8 cellular contexts compared by ENCODE assay signal in genomic region chr2:41836944-41837343, GRCh38.
DNase-seq lines count a peak whose midpoint lies in the region; ATAC-seq and FAIRE-seq lines count a peak whose summit lies in the region.

No MANE protein-coding gene starts in this region.

- no peak for ATAC-seq in activated T-helper 17 cell treated with anti-CD3 and anti-CD28 coated beads, Interleukin-2, amount 50 U/mL, for 72 hours (replicated peaks)
- no peak for ATAC-seq in stimulated activated naive B cell treated with anti-CD40 and anti-IgM and Interleukin-4, amounts not matched to agents 10 μg/mL and 1 μg/mL and 100 μg/mL, for 72 hours (replicated peaks)

- DNase-seq in CD4-positive, alpha-beta memory T cell, result peak in 4 of 5 donors; percentile 12 to 30 (median 26)
- DNase-seq in HT1080 (ENCODE audit: low read depth) (peak; percentile 12), iPS-NIHi11 (ENCODE audit: low spot score) (peak; percentile 67), NCI-H446 treated with DMSO at 0.1 percent for 48 hours (lab: John Stamatoyannopoulos, UW) (no peak), GM19239 (ENCODE audit: insufficient read length, low spot score) (no peak)
- DNase-seq in activated CD4-positive, alpha-beta T cell treated with anti-CD3 and anti-CD28 coated beads for 48 hours, result peak; percentile 25
- DNase-seq in stimulated activated naive B cell treated with anti-CD40 and anti-IgM and Interleukin-4, amounts not matched to agents 10 μg/mL and 1 μg/mL and 100 μg/mL, for 72 hours, result no peak

- no peak overlapping the region for H3K4me3 Mint-ChIP-seq in CD4-positive, alpha-beta memory T cell
- no peak overlapping the region for H3K4me3 Mint-ChIP-seq in activated T-helper 17 cell treated with anti-CD3 and anti-CD28 coated beads, Interleukin-2, amount 50 U/mL, for 72 hours
- H3K4me3 Mint-ChIP-seq in stimulated activated naive B cell treated with anti-CD40 and anti-IgM and Interleukin-4, amounts not matched to agents 10 μg/mL and 1 μg/mL and 100 μg/mL, for 72 hours, result no peak overlapping the region

- H3K27me3 ChIP-seq in CD4-positive, alpha-beta memory T cell (ENCODE audit: insufficient read depth, low read length), result peaks cover 3% of the 10 kb centered on the region

- no peak overlapping the region for H3K4me3 ChIP-seq in CD4-positive, alpha-beta memory T cell (ENCODE audit: low read length in 2 of 2)

- H3K27me3 Mint-ChIP-seq in CD4-positive, alpha-beta memory T cell, result peaks cover 19 to 30% of the 10 kb centered on the region in 2 donors
- peaks cover 44% of the 10 kb centered on the region for H3K27me3 Mint-ChIP-seq in activated T-helper 17 cell treated with anti-CD3 and anti-CD28 coated beads, Interleukin-2, amount 50 U/mL, for 72 hours
- peaks cover 38 to 44% of the 10 kb centered on the region in 2 donors for H3K27me3 Mint-ChIP-seq in stimulated activated naive B cell treated with anti-CD40 and anti-IgM and Interleukin-4, amounts not matched to agents 10 μg/mL and 1 μg/mL and 100 μg/mL, for 72 hours

- peaks cover 0 to 3% (median 0%) of the 10 kb centered on the region in 8 donors for H3K9me3 Mint-ChIP-seq in CD4-positive, alpha-beta memory T cell
- H3K9me3 Mint-ChIP-seq in activated T-helper 17 cell treated with anti-CD3 and anti-CD28 coated beads, Interleukin-2, amount 50 U/mL, for 72 hours, result no peaks in the 10 kb centered on the region
- H3K9me3 Mint-ChIP-seq in stimulated activated naive B cell treated with anti-CD40 and anti-IgM and Interleukin-4, amounts not matched to agents 10 μg/mL and 1 μg/mL and 100 μg/mL, for 72 hours, result no peaks in the 10 kb centered on the region

- intact Hi-C loops in CD4-positive, alpha-beta memory T cell (cut with micrococcal nuclease), result no loop called here

- peaks cover 10% of the 10 kb centered on the region for H3K4me1 ChIP-seq in CD4-positive, alpha-beta memory T cell (ENCODE audit: insufficient read depth, low read length)

- no peak overlapping the region for H3K27ac ChIP-seq in CD4-positive, alpha-beta memory T cell (ENCODE audit: low read depth, low read length)

- no peak for FAIRE-seq in GM19239 (lab: Jason Lieb, UNC)

- no peaks in the 10 kb centered on the region for H3K36me3 Mint-ChIP-seq in CD4-positive, alpha-beta memory T cell
- H3K36me3 Mint-ChIP-seq in activated T-helper 17 cell treated with anti-CD3 and anti-CD28 coated beads, Interleukin-2, amount 50 U/mL, for 72 hours (ENCODE audit: low read depth), result no peaks in the 10 kb centered on the region
- no peaks in the 10 kb centered on the region for H3K36me3 Mint-ChIP-seq in stimulated activated naive B cell treated with anti-CD40 and anti-IgM and Interleukin-4, amounts not matched to agents 10 μg/mL and 1 μg/mL and 100 μg/mL, for 72 hours

- CTCF ChIA-PET in CD4-positive, alpha-beta memory T cell (lab: Charles Lee; ENCODE audit: partially characterized antibody), result interaction anchor here (1.5 kb wide), 1 partner anchor 249 kb away, joined by 4 read pairs; no protein-coding TSS in a partner anchor

- POLR2A ChIA-PET in CD4-positive, alpha-beta memory T cell (lab: Charles Lee; ENCODE audit: partially characterized antibody), result no interaction called here

- no peaks in the 10 kb centered on the region for H3K36me3 ChIP-seq in CD4-positive, alpha-beta memory T cell (ENCODE audit: insufficient read depth, low read length)

- no peak overlapping the region for H3K27ac Mint-ChIP-seq in CD4-positive, alpha-beta memory T cell
- no peak overlapping the region for H3K27ac Mint-ChIP-seq in activated T-helper 17 cell treated with anti-CD3 and anti-CD28 coated beads, Interleukin-2, amount 50 U/mL, for 72 hours
- H3K27ac Mint-ChIP-seq in stimulated activated naive B cell treated with anti-CD40 and anti-IgM and Interleukin-4, amounts not matched to agents 10 μg/mL and 1 μg/mL and 100 μg/mL, for 72 hours, result no peak overlapping the region

- H3K4me1 Mint-ChIP-seq in CD4-positive, alpha-beta memory T cell, result peaks cover 5 to 16% (median 11%) of the 10 kb centered on the region in 4 donors
- H3K4me1 Mint-ChIP-seq in activated T-helper 17 cell treated with anti-CD3 and anti-CD28 coated beads, Interleukin-2, amount 50 U/mL, for 72 hours, result peaks cover 4% of the 10 kb centered on the region
- peaks cover 7 to 9% of the 10 kb centered on the region in 2 donors for H3K4me1 Mint-ChIP-seq in stimulated activated naive B cell treated with anti-CD40 and anti-IgM and Interleukin-4, amounts not matched to agents 10 μg/mL and 1 μg/mL and 100 μg/mL, for 72 hours

- H3K9me3 ChIP-seq in CD4-positive, alpha-beta memory T cell (ENCODE audit: control insufficient read depth in 1 of 2, low read length in 2 of 2), result no peaks in the 10 kb centered on the region

Comparison
In these comparisons a context has a peak if more than half of its experiments do, and no peak if none do; other contexts are left out.
1. DNase-seq: peak in CD4-positive, alpha-beta memory T cell (4 of 5), HT1080 (single experiment), activated CD4-positive, alpha-beta T cell treated with anti-CD3 and anti-CD28 coated beads for 48 hours (single experiment) and iPS-NIHi11 (single experiment); none in NCI-H446 treated with DMSO at 0.1 percent for 48 hours (single experiment), GM19239 (single experiment) and stimulated activated naive B cell treated with anti-CD40 and anti-IgM and Interleukin-4, amounts not matched to agents 10 μg/mL and 1 μg/mL and 100 μg/mL, for 72 hours (single experiment).